In the genomic region with DNA sequence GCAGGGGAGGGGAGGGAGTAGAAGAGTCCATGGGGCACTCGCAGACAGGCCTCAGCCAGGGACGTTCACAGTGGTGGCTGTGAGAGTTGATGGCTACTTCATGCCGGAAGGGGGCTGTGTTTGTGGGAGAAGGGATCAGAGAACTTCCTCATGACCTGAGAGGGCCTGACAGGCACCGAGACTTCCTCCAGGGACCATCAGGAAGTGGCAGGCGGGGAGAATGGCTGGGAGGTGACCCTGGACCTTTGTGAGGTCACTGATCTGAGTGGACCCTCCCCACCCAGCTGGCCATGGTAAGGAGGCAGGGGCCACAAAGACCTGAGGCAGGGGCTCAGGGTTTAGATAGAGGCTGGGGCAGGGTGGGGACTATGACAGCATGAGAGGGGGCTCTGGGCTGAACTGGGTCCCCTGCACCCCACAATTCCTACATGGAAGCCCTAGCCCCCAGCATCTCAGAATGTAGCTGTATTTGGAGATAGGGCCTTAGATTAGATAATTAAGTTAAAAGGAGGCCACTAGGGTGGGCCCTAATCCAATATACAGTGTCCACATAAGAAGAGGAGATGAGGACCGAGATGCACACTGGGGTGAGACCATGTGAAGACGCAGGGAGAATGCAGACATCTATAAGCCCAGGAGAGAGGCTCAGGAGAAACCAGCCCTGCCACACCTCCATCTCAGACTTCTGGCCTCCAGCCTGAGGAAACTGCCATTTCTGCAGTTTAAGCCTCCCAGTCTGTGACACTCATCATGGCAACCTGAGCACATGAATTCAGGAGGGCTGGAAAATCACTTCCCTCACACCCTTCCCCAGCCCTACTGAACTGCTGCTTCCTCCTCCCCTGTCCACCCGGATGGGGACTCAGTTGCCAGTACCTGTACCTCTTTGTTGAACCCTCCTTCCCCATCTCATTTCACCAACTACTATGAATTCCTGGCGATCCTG, we compare ENCODE assay signal across 30 cellular contexts.
DNase-seq lines count a peak whose midpoint lies in the region; ATAC-seq, FAIRE-seq and TF ChIP-seq lines count a peak whose summit lies in the region.
"Had no signal": no experiment of that assay in that cellular context is flagged by ENCODE, and none has a peak within 500 bp of the region (broad histone marks: within the 10 kb centered on the region; RNA-seq: fewer than 3 reads in every experiment).

No MANE protein-coding gene starts in this region.

- H3K36me3 ChIP-seq in OCI-LY7 (ENCODE audit: insufficient read depth, low read length) (no peaks in the 10 kb centered on the region), HepG2 (replicated peaks in 1 of 2; ENCODE audit: control insufficient read depth in 1 of 2, insufficient read depth in 2 of 2, low read length in 2 of 2) (no peaks in the 10 kb centered on the region), colonic mucosa (no peaks in the 10 kb centered on the region)
- H3K36me3 ChIP-seq: adrenal gland, BE2C, brain microvascular endothelial cell, gastroesophageal sphincter had no signal

- H3K27me3 Mint-ChIP-seq in stimulated activated naive CD8-positive, alpha-beta T cell treated with anti-CD3 and anti-CD28 coated beads, Interleukin-15, amount 100 ng/mL, for 72 hours, result no peaks in the 10 kb centered on the region

- no peak; the same call in 2 of the 3 replicates for ATAC-seq in HepG2
- no peak for ATAC-seq in stimulated activated naive CD8-positive, alpha-beta T cell treated with anti-CD3 and anti-CD28 coated beads, Interleukin-15, amount 100 ng/mL, for 72 hours
- ATAC-seq: activated CD4-positive, CD25-positive, alpha-beta regulatory T cell treated with anti-CD3 and anti-CD28 coated beads, Interleukin-2, amount 50 U/mL, for 24 hours; gastroesophageal sphincter; psoas muscle had no signal

- no peak for TF ChIP-seq POLR2A in erythroblast (IDR thresholded peaks at IDR 0.05; ENCODE audit: low read length)
- no peak for TF ChIP-seq POLR2A in HepG2 (IDR thresholded peaks at IDR 0.05; ENCODE audit: insufficient read depth in 1 of 2, low read depth in 2 of 2, low read length in 2 of 2)
- no peak for TF ChIP-seq POLR2A in GM12891 (IDR thresholded peaks at IDR 0.05; ENCODE audit: low read depth, low read length)

- H3K4me3 ChIP-seq in OCI-LY7 (ENCODE audit: low read depth, low read length, poor library complexity, severe bottlenecking), result peak overlapping the region; percentile 22
- no peak overlapping the region for H3K4me3 ChIP-seq in HepG2 (replicated peaks in 1 of 3; ENCODE audit: insufficient read depth in 1 of 3, low read depth in 2 of 3, low read length in 3 of 3)
- H3K4me3 ChIP-seq in colonic mucosa, result no peak overlapping the region
- H3K4me3 ChIP-seq: adrenal gland, gastroesophageal sphincter, psoas muscle, skin epidermis had no signal

- no peak for TF ChIP-seq EP300 in HepG2 (IDR thresholded peaks at IDR 0.05; ENCODE audit: low read depth in 2 of 2, low read length in 2 of 2)
- TF ChIP-seq EP300 in HepG2 (CRISPR knock-in tag; IDR thresholded peaks at IDR 0.05; ENCODE audit: borderline replicate concordance), result no peak

- FAIRE-seq in HepG2 (lab: Jason Lieb, UNC) (no peak), GM12891 (lab: Jason Lieb, UNC) (no peak)
- FAIRE-seq: colon, GM19239, islet of Langerhans had no signal

- peaks cover 0 to 9% of the 10 kb centered on the region in 2 experiments; a peak in 1 of 5 replicates for H3K27me3 ChIP-seq in HepG2 (ENCODE audit: control insufficient read depth in 1 of 2, insufficient read depth in 2 of 2, low read length in 2 of 2)
- H3K27me3 ChIP-seq in colonic mucosa, result no peaks in the 10 kb centered on the region
- H3K27me3 ChIP-seq: adrenal gland, BE2C, brain microvascular endothelial cell, gastroesophageal sphincter had no signal

- no peaks in the 10 kb centered on the region for H3K4me1 Mint-ChIP-seq in stimulated activated naive CD8-positive, alpha-beta T cell treated with anti-CD3 and anti-CD28 coated beads, Interleukin-15, amount 100 ng/mL, for 72 hours
- H3K4me1 Mint-ChIP-seq: activated CD4-positive, alpha-beta memory T cell treated with anti-CD3 and anti-CD28 coated beads, Interleukin-2, amount 10 ng/mL, durations not matched to agents 7 days and 5 days had no signal

- intact Hi-C loops in OCI-LY7 (cut with micrococcal nuclease; ENCODE audit: unreplicated experiment), result loop anchor here (1.0 to 5.0 kb wide), 2 partner anchors 90 to 108 kb away; no protein-coding TSS in a partner anchor
- intact Hi-C loops in HepG2 (cut with micrococcal nuclease; ENCODE audit: unreplicated experiment), result loop anchor here (10.0 kb wide), 1 partner anchor 462 kb away; a partner anchor contains a TSS
- intact Hi-C loops in colonic mucosa (cut with DNase I), result loop anchor here (10.0 kb wide), 1 partner anchor 462 kb away; a partner anchor contains a TSS

- no peaks in the 10 kb centered on the region for H3K9me3 Mint-ChIP-seq in stimulated activated naive CD8-positive, alpha-beta T cell treated with anti-CD3 and anti-CD28 coated beads, Interleukin-15, amount 100 ng/mL, for 72 hours
- H3K9me3 Mint-ChIP-seq: activated CD4-positive, alpha-beta memory T cell treated with anti-CD3 and anti-CD28 coated beads, Interleukin-2, amount 10 ng/mL, durations not matched to agents 7 days and 5 days had no signal

- peak overlapping the region; percentile 52 for H3K27ac ChIP-seq in OCI-LY7 (ENCODE audit: low read depth, low read length, poor library complexity, severe bottlenecking)
- no peak overlapping the region for H3K27ac ChIP-seq in HepG2 (ENCODE audit: extremely low read length, insufficient read depth, low read length)
- no peak overlapping the region for H3K27ac ChIP-seq in colonic mucosa
- H3K27ac ChIP-seq: adrenal gland, brain microvascular endothelial cell, gastroesophageal sphincter, HL-60, psoas muscle, skin epidermis had no signal

- H3K27ac Mint-ChIP-seq in stimulated activated naive CD8-positive, alpha-beta T cell treated with anti-CD3 and anti-CD28 coated beads, Interleukin-15, amount 100 ng/mL, for 72 hours, result no peak overlapping the region
- H3K27ac Mint-ChIP-seq: activated CD4-positive, alpha-beta memory T cell treated with anti-CD3 and anti-CD28 coated beads, Interleukin-2, amount 10 ng/mL, durations not matched to agents 7 days and 5 days had no signal

- H3K4me2 ChIP-seq in OCI-LY7 (ENCODE audit: low read length), result peak overlapping the region; percentile 56
- H3K4me2 ChIP-seq in HepG2 (ENCODE audit: low read depth, low read length), result no peak overlapping the region

- DNase-seq in CMK (ENCODE audit: low read depth), result peak; percentile 17
- DNase-seq in OCI-LY7 (ENCODE audit: low spot score), result peak; percentile 50
- DNase-seq in erythroblast (lab: John Stamatoyannopoulos, UW), result peak; percentile 10 to 28
- DNase-seq in HepG2 (ENCODE audit: low spot score), result no peak
- no peak for DNase-seq in stimulated activated naive CD8-positive, alpha-beta T cell treated with anti-CD3 and anti-CD28 coated beads, Interleukin-15, amount 100 ng/mL, for 72 hours
- DNase-seq in colonic mucosa, result no peak
- DNase-seq in GM12891 (ENCODE audit: insufficient read length, low spot score), result no peak
- no peak for DNase-seq in GM13976 (ENCODE audit: low spot score)
- DNase-seq: activated CD4-positive, alpha-beta memory T cell treated with anti-CD3 and anti-CD28 coated beads, Interleukin-2, amount 10 ng/mL, durations not matched to agents 7 days and 5 days; activated gamma-delta T cell; BE2C; brain microvascular endothelial cell; COR-L47; NCI-H1105 treated with DMSO at 0.1 percent for 48 hours; NCI-H2081; NCI-H345; NCI-H82; OCI-M1; psoas muscle; stimulated activated CD4-positive, alpha-beta T cell treated with anti-CD3 and anti-CD28 coated beads, Interleukin-1b, Interleukin-23, amount 100 ng/mL, for 48 hours; SW 1271; trophoblast cell had no signal

- no peak overlapping the region for H3K9ac ChIP-seq in HepG2 (ENCODE audit: insufficient read depth, low read depth, low read length)
- H3K9ac ChIP-seq in colonic mucosa (ENCODE audit: low read depth in 2 of 2, low read length in 2 of 2), result no peak overlapping the region

- no peaks in the 10 kb centered on the region for H4K20me1 ChIP-seq in OCI-LY7 (ENCODE audit: insufficient read depth, low read length)
- no peaks in the 10 kb centered on the region for H4K20me1 ChIP-seq in HepG2 (ENCODE audit: insufficient read depth, low read length)

- H3K4me1 ChIP-seq in OCI-LY7 (ENCODE audit: insufficient read depth, low read length, poor library complexity, severe bottlenecking) (peaks cover 32% of the 10 kb centered on the region), HepG2 (ENCODE audit: insufficient read depth, low read length) (no peaks in the 10 kb centered on the region), colonic mucosa (no peaks in the 10 kb centered on the region)
- H3K4me1 ChIP-seq: adrenal gland, BE2C, gastroesophageal sphincter, psoas muscle had no signal

- H3K9me3 ChIP-seq in OCI-LY7 (ENCODE audit: low read length), result no peaks in the 10 kb centered on the region
- H3K9me3 ChIP-seq in HepG2 (ENCODE audit: low read length), result no peaks in the 10 kb centered on the region
- no peaks in the 10 kb centered on the region for H3K9me3 ChIP-seq in colonic mucosa
- H3K9me3 ChIP-seq: adrenal gland, BE2C, gastroesophageal sphincter, psoas muscle had no signal

- 20% methylated on average over 8 of the region's 9 CpGs for WGBS in HepG2 (ENCODE audit: low lambda C conversion rate)

- no peak overlapping the region for H3K4me3 Mint-ChIP-seq in stimulated activated naive CD8-positive, alpha-beta T cell treated with anti-CD3 and anti-CD28 coated beads, Interleukin-15, amount 100 ng/mL, for 72 hours
- H3K4me3 Mint-ChIP-seq: activated CD4-positive, alpha-beta memory T cell treated with anti-CD3 and anti-CD28 coated beads, Interleukin-2, amount 10 ng/mL, durations not matched to agents 7 days and 5 days had no signal

- CTCF ChIA-PET in OCI-LY7 (lab: Charles Lee; ENCODE audit: unreplicated experiment), result no interaction called here
- CTCF ChIA-PET in HepG2 (lab: Yijun Ruan, JAX; ENCODE audit: low intra/inter-chr PET ratio, low total read pairs), result no interaction called here

- H2AFZ ChIP-seq in OCI-LY7 (ENCODE audit: low read length) (peak overlapping the region; percentile 90), HepG2 (ENCODE audit: low read length) (no peak overlapping the region)

- H3K9me2 ChIP-seq in OCI-LY7 (ENCODE audit: insufficient read depth, low read length), result no peaks in the 10 kb centered on the region

- TF ChIP-seq CTCF in OCI-LY7 (conservative IDR thresholded peaks at IDR 0.05; ENCODE audit: low read length) (peak; percentile 48), HepG2 (CRISPR knock-in tag; IDR thresholded peaks at IDR 0.05) (peak; percentile 28), colonic mucosa (IDR thresholded peaks at IDR 0.05) (no peak), GM13976 (IDR thresholded peaks at IDR 0.05; ENCODE audit: borderline replicate concordance, control extremely low read depth, extremely low read depth, insufficient read depth, missing control alignments) (no peak)

- in situ Hi-C loops in HepG2 (cut with HindIII; ENCODE audit: extremely low pct_ligation_motif_present, low pct_unique_long_range_greater_than_20kb) (no loop called here), GM13976 (cut with MboI; ENCODE audit: low sequenced_read_pairs, unreplicated experiment) (no loop called here)

- no peak for TF ChIP-seq RAD21 in HepG2 (CRISPR knock-in tag; IDR thresholded peaks at IDR 0.05)

- no peaks in the 10 kb centered on the region for H3K79me2 ChIP-seq in OCI-LY7 (ENCODE audit: insufficient read depth, low read depth, low read length)
- H3K79me2 ChIP-seq in HepG2 (ENCODE audit: insufficient read depth, low read length), result no peaks in the 10 kb centered on the region

- POLR2A ChIA-PET in OCI-LY7 (lab: Charles Lee) (interaction anchor here (0.6 to 1.0 kb wide), 5 partner anchors 12 to 110 kb away, joined by 3 to 6 read pairs (median 3); no protein-coding TSS in a partner anchor), HepG2 (lab: Yijun Ruan, JAX) (no interaction called here)

- BruUV-seq in OCI-LY7 (replicated peaks; lab: Mats Ljungman, UMichigan) (no TSS peak), HepG2 (replicated peaks; lab: Mats Ljungman, UMichigan) (no TSS peak)

Comparison
In these comparisons a context has a peak if more than half of its experiments do, and no peak if none do; other contexts are left out.
1. DNase-seq: peak in CMK (single experiment), OCI-LY7 (single experiment) and erythroblast (2 of 2); none in HepG2 (single experiment), stimulated activated naive CD8-positive, alpha-beta T cell treated with anti-CD3 and anti-CD28 coated beads, Interleukin-15, amount 100 ng/mL, for 72 hours (0 of 2), colonic mucosa (single experiment), GM12891 (single experiment) and GM13976 (single experiment).
2. CTCF ChIP-seq: peak in OCI-LY7 (single experiment) and HepG2 (single experiment); none in colonic mucosa (single experiment) and GM13976 (single experiment).